8 cellular contexts compared by ENCODE assay signal in genomic region chr3:111338059-111338698, GRCh38.
A peak's percentile ranks its signal among the peaks of the same experiment; 100 is the strongest.
DNase-seq lines count a peak whose midpoint lies in the region; ATAC-seq and TF ChIP-seq lines count a peak whose summit lies in the region.

No MANE protein-coding gene starts in this region.

- DNase-seq in Right ventricle myocardium superior (no peak), Right ventricle myocardium inferior (ENCODE audit: missing footprints) (no peak), SW 1271 (lab: John Stamatoyannopoulos, UW) (peak; percentile 6 to 71), cardiac fibroblast (ENCODE audit: low read depth in 2 of 2) (peak; percentile 90 to 91), thyroid gland (peak; percentile 64 to 78), suprapubic skin (ENCODE audit: low spot score in 2 of 2) (no peak)

- H2AFZ ChIP-seq in KMS-11 (ENCODE audit: low read depth): no peak overlapping the region

- H3K4me1 ChIP-seq in KMS-11 (ENCODE audit: low read depth, poor library complexity, severe bottlenecking) (no peaks in the 10 kb centered on the region), liver (ENCODE audit: control insufficient read depth in 4 of 4, insufficient read depth in 4 of 4, low read length in 3 of 4) (peaks cover 0 to 2% (median 0%) of the 10 kb centered on the region in 4 donors), thyroid gland (no peaks in the 10 kb centered on the region), suprapubic skin (no peaks in the 10 kb centered on the region)

- peaks cover 0 to 5% (median 0%) of the 10 kb centered on the region in 4 donors for H3K9me3 ChIP-seq in liver (ENCODE audit: control insufficient read depth in 4 of 4, low read length in 3 of 4)
- no peaks in the 10 kb centered on the region for H3K9me3 ChIP-seq in thyroid gland
- H3K9me3 ChIP-seq in suprapubic skin: peaks cover 3% of the 10 kb centered on the region

- H3K36me3 ChIP-seq in KMS-11 (ENCODE audit: insufficient read depth): no peaks in the 10 kb centered on the region
- H3K36me3 ChIP-seq in liver (ENCODE audit: control insufficient read depth in 4 of 4, insufficient read depth in 3 of 4, low read depth in 1 of 4, low read length in 3 of 4): no peaks in the 10 kb centered on the region
- H3K36me3 ChIP-seq in thyroid gland: no peaks in the 10 kb centered on the region
- no peaks in the 10 kb centered on the region for H3K36me3 ChIP-seq in suprapubic skin

- 70% methylated on average over 4 of the region's 4 CpGs for WGBS in liver
- 77 to 81% methylated on average over 4 of the region's 4 CpGs for WGBS in thyroid gland, 2 donors
- WGBS in suprapubic skin: 73% methylated on average over 4 of the region's 4 CpGs

- H3K27me3 ChIP-seq in KMS-11 (ENCODE audit: insufficient read depth, low read depth) (no peaks in the 10 kb centered on the region), liver (ENCODE audit: control insufficient read depth in 4 of 4, insufficient read depth in 4 of 4, low read length in 3 of 4) (no peaks in the 10 kb centered on the region), thyroid gland (no peaks in the 10 kb centered on the region), suprapubic skin (no peaks in the 10 kb centered on the region)

- H3K27ac ChIP-seq in KMS-11 (no peak overlapping the region), liver (ENCODE audit: low read depth in 1 of 2, low read length in 2 of 2) (no peak overlapping the region), thyroid gland (no peak overlapping the region), suprapubic skin (no peak overlapping the region)

- peak; percentile 81 for TF ChIP-seq CTCF in KMS-11 (conservative IDR thresholded peaks at IDR 0.05; ENCODE audit: low read depth, low read length)
- peak; percentile 83 for TF ChIP-seq CTCF in cardiac fibroblast (IDR thresholded peaks at IDR 0.05; ENCODE audit: low read depth, low read length)
- peak; percentile 73 for TF ChIP-seq CTCF in liver (IDR thresholded peaks at IDR 0.05; ENCODE audit: low read depth, low read length, missing input control)
- peak in 5 of 6 experiments; percentile 20 to 73 (median 68) for TF ChIP-seq CTCF in thyroid gland (IDR thresholded peaks at IDR 0.05)
- no peak for TF ChIP-seq CTCF in suprapubic skin (IDR thresholded peaks at IDR 0.05)

- TF ChIP-seq RAD21 in liver (IDR thresholded peaks at IDR 0.05): peak; percentile 100

- H3K4me3 ChIP-seq in KMS-11 (IDR thresholded peaks at IDR 0.05; ENCODE audit: insufficient read depth, low read depth, low read length): no peak overlapping the region
- no peak overlapping the region for H3K4me3 ChIP-seq in cardiac fibroblast (replicated peaks in 1 of 2; ENCODE audit: low read depth in 2 of 2, low read length in 2 of 2)
- no peak overlapping the region for H3K4me3 ChIP-seq in liver (ENCODE audit: low read depth in 1 of 3, low read length in 3 of 3)
- H3K4me3 ChIP-seq in thyroid gland (replicated peaks in 1 of 3): no peak overlapping the region
- no peak overlapping the region for H3K4me3 ChIP-seq in suprapubic skin

- H3K79me2 ChIP-seq in KMS-11 (ENCODE audit: insufficient read depth, low read depth): no peaks in the 10 kb centered on the region

- intact Hi-C loops in Right ventricle myocardium superior (cut with DNase I) (no loop called here), Right ventricle myocardium inferior (cut with DNase I) (no loop called here), thyroid gland (cut with DNase I) (no loop called here)

- no peak for TF ChIP-seq POLR2A in thyroid gland (IDR thresholded peaks at IDR 0.05)
- TF ChIP-seq POLR2A in suprapubic skin (IDR thresholded peaks at IDR 0.05): no peak

- H3K9ac ChIP-seq in KMS-11 (no peak overlapping the region), liver (ENCODE audit: low read depth in 1 of 2, low read length in 2 of 2) (no peak overlapping the region)

- H3K4me2 ChIP-seq in KMS-11: no peak overlapping the region

- no peak for TF ChIP-seq EP300 in suprapubic skin (IDR thresholded peaks at IDR 0.05)

- peak; percentile 39 for ATAC-seq in Right ventricle myocardium superior (ENCODE audit: poor library complexity)
- ATAC-seq in Right ventricle myocardium inferior: no peak

- H4K20me1 ChIP-seq in KMS-11 (ENCODE audit: insufficient read depth): no peaks in the 10 kb centered on the region

TF ChIP-seq in liver, 16 proteins besides CTCF, POLR2A, EP300 and RAD21:
- TF ChIP-seq, protein P1, sequence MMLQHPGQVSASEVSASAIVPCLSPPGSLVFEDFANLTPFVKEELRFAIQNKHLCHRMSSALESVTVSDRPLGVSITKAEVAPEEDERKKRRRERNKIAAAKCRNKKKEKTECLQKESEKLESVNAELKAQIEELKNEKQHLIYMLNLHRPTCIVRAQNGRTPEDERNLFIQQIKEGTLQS (IDR thresholded peaks at IDR 0.05): no peak

Comparison
In these comparisons a context has a peak if more than half of its experiments do, and no peak if none do; other contexts are left out.
1. DNase-seq: peak in SW 1271 (2 of 2), cardiac fibroblast (2 of 2) and thyroid gland (2 of 2); none in Right ventricle myocardium superior (single experiment), Right ventricle myocardium inferior (single experiment) and suprapubic skin (0 of 2).
2. CTCF ChIP-seq: peak in KMS-11 (single experiment), cardiac fibroblast (single experiment), liver (single experiment) and thyroid gland (5 of 6); none in suprapubic skin (0 of 2).